Comparison of ENCODE assay signal across 1 cellular context in genomic region chr10:50621981-50622496, GRCh38.
TF ChIP-seq lines count a peak whose summit lies in the region.

No MANE protein-coding gene starts in this region.

TF ChIP-seq in K562, 482 proteins besides CTCF, POLR2A, EP300 and RAD21 (continued from another document and continues in another):
- peak; percentile 64; the same call in 1 of the 2 replicates for TF ChIP-seq ARID4B (CRISPR knock-in tag; IDR thresholded peaks at IDR 0.05)
- no peak for TF ChIP-seq ZNF140 (CRISPR knock-in tag; IDR thresholded peaks at IDR 0.05)
- TF ChIP-seq DMBX1 (CRISPR knock-in tag; IDR thresholded peaks at IDR 0.05; ENCODE audit: borderline replicate concordance) = 0 out of 2 replicates have a peak, but pooled peaks have one; percentile 47
- no peak for TF ChIP-seq PHTF2 (CRISPR knock-in tag; IDR thresholded peaks at IDR 0.05)
- TF ChIP-seq MAFF (IDR thresholded peaks at IDR 0.05; ENCODE audit: low read length) = no peak; the same call in 1 of the 2 replicates
- TF ChIP-seq NFRKB (IDR thresholded peaks at IDR 0.05; ENCODE audit: low read depth) = no peak
- no peak for TF ChIP-seq CHD2 (IDR thresholded peaks at IDR 0.05; ENCODE audit: low read depth, low read length)
- peak; percentile 91 for TF ChIP-seq CTBP1 (IDR thresholded peaks at IDR 0.05; ENCODE audit: borderline replicate concordance)
- no peak for TF ChIP-seq POLR2B (IDR thresholded peaks at IDR 0.05; ENCODE audit: low read depth, partially characterized antibody)
- peak; percentile 49; the same call in 1 of the 2 replicates for TF ChIP-seq KLF1 (tag; IDR thresholded peaks at IDR 0.05)
- no peak for TF ChIP-seq MYBL2 (IDR thresholded peaks at IDR 0.05; ENCODE audit: low read depth)
- TF ChIP-seq MYBL2 (CRISPR knock-in tag; IDR thresholded peaks at IDR 0.05; ENCODE audit: borderline replicate concordance) = no peak
- TF ChIP-seq CC2D1A (IDR thresholded peaks at IDR 0.05) = peak; percentile 74
- peak; percentile 72 for TF ChIP-seq ETS1 (conservative IDR thresholded peaks at IDR 0.05; ENCODE audit: control insufficient read depth, low read depth, low read length)
- no peak for TF ChIP-seq ZNF354B (CRISPR knock-in tag; IDR thresholded peaks at IDR 0.05)
- TF ChIP-seq PTRF (tag; IDR thresholded peaks at IDR 0.05) = no peak
- TF ChIP-seq TOE1 (IDR thresholded peaks at IDR 0.05; ENCODE audit: borderline replicate concordance) = peak; percentile 58; the same call in 1 of the 2 replicates
- no peak for TF ChIP-seq TOE1 (CRISPR knock-in tag; IDR thresholded peaks at IDR 0.05; ENCODE audit: borderline replicate concordance, low read depth)
- TF ChIP-seq HMGN3 (IDR thresholded peaks at IDR 0.05; ENCODE audit: borderline replicate concordance, extremely low read depth, insufficient read length, low read depth, low read length) = peak; percentile 74
- peak; percentile 74 for TF ChIP-seq CXXC5 (CRISPR knock-in tag; IDR thresholded peaks at IDR 0.05)
- no peak for TF ChIP-seq RBM22 (IDR thresholded peaks at IDR 0.05; ENCODE audit: low read depth, low read length, poor library complexity, severe bottlenecking)
- no peak for TF ChIP-seq GABPB1 (CRISPR knock-in tag; IDR thresholded peaks at IDR 0.05)
- no peak for TF ChIP-seq ZBTB43 (CRISPR knock-in tag; IDR thresholded peaks at IDR 0.05)
- TF ChIP-seq ATF3 (IDR thresholded peaks at IDR 0.05) = peak; percentile 55; the same call in 1 of the 2 replicates
- no peak; the same call in 1 of the 2 replicates for TF ChIP-seq ATF3 (CRISPR knock-in tag; conservative IDR thresholded peaks at IDR 0.05)
- no peak for TF ChIP-seq ZNF121 (CRISPR knock-in tag; conservative IDR thresholded peaks at IDR 0.05)
- TF ChIP-seq NONO (IDR thresholded peaks at IDR 0.05; ENCODE audit: low read depth in 2 of 2, low read length in 1 of 2) = no peak
- 0 out of 2 replicates have a peak, but pooled peaks have one; percentile 60 for TF ChIP-seq ZNF212 (CRISPR knock-in tag; IDR thresholded peaks at IDR 0.05)
- TF ChIP-seq ZNF253 (CRISPR knock-in tag; conservative IDR thresholded peaks at IDR 0.05) = no peak
- peak; percentile 23; the same call in 1 of the 2 replicates for TF ChIP-seq E2F1 (CRISPR knock-in tag; IDR thresholded peaks at IDR 0.05)
- TF ChIP-seq ZNF77 (CRISPR knock-in tag; IDR thresholded peaks at IDR 0.05) = no peak
- no peak for TF ChIP-seq TARDBP (IDR thresholded peaks at IDR 0.05)
- TF ChIP-seq DDX20 (tag; IDR thresholded peaks at IDR 0.05; ENCODE audit: low read depth) = no peak
- no peak for TF ChIP-seq MCM2 (IDR thresholded peaks at IDR 0.05; ENCODE audit: low read depth)
- TF ChIP-seq ZNF174 (CRISPR knock-in tag; IDR thresholded peaks at IDR 0.05) = no peak
- TF ChIP-seq FOXJ2 (tag; IDR thresholded peaks at IDR 0.05) = peak; percentile 42; the same call in 1 of the 2 replicates
- peak; percentile 48 for TF ChIP-seq POLR2G (IDR thresholded peaks at IDR 0.05; ENCODE audit: low read depth, low read length)
- TF ChIP-seq SMAD2 (IDR thresholded peaks at IDR 0.05; ENCODE audit: low read depth, low read length) = no peak
- no peak for TF ChIP-seq FOXK1 (CRISPR knock-in tag; IDR thresholded peaks at IDR 0.05; ENCODE audit: borderline replicate concordance)
- TF ChIP-seq EWSR1 (IDR thresholded peaks at IDR 0.05; ENCODE audit: borderline replicate concordance, low read depth, partially characterized antibody) = no peak
- TF ChIP-seq RBBP5 (IDR thresholded peaks at IDR 0.05; ENCODE audit: borderline replicate concordance, insufficient read depth, low read length, poor library complexity, severe bottlenecking) = no peak
- peak; percentile 85; the same call in 1 of the 2 replicates for TF ChIP-seq NBN (IDR thresholded peaks at IDR 0.05; ENCODE audit: low read depth)
- no peak for TF ChIP-seq CCAR2 (IDR thresholded peaks at IDR 0.05; ENCODE audit: low read depth, low read length)
- peak; percentile 41; the same call in 1 of the 2 replicates for TF ChIP-seq PML (IDR thresholded peaks at IDR 0.05; ENCODE audit: low read length)
- TF ChIP-seq MCM5 (IDR thresholded peaks at IDR 0.05; ENCODE audit: low read depth) = no peak
- no peak for TF ChIP-seq ZNF699 (CRISPR knock-in tag; IDR thresholded peaks at IDR 0.05; ENCODE audit: insufficient replicate concordance)
- TF ChIP-seq BHLHE40 (IDR thresholded peaks at IDR 0.05; ENCODE audit: low read length) = peak; percentile 78
- no peak for TF ChIP-seq CEBPZ (IDR thresholded peaks at IDR 0.05; ENCODE audit: borderline replicate concordance, low read depth, low read length)
- no peak for TF ChIP-seq ILK (tag; IDR thresholded peaks at IDR 0.05; ENCODE audit: borderline replicate concordance, low read depth)
- no peak for TF ChIP-seq ZFP91 (CRISPR knock-in tag; IDR thresholded peaks at IDR 0.05)
- peak; percentile 83 for TF ChIP-seq L3MBTL2 (IDR thresholded peaks at IDR 0.05)
- no peak for TF ChIP-seq NELFE (IDR thresholded peaks at IDR 0.05; ENCODE audit: insufficient read depth, insufficient read length)
- peak; percentile 18; the same call in 1 of the 2 replicates for TF ChIP-seq ZNF165 (CRISPR knock-in tag; IDR thresholded peaks at IDR 0.05; ENCODE audit: borderline replicate concordance)
- TF ChIP-seq HBP1 (CRISPR knock-in tag; IDR thresholded peaks at IDR 0.05) = peak; percentile 91
- no peak for TF ChIP-seq DNMT1 (IDR thresholded peaks at IDR 0.05)
- peak; percentile 61; the same call in 1 of the 2 replicates for TF ChIP-seq MTA2 (IDR thresholded peaks at IDR 0.05; ENCODE audit: low read depth)
